21 cellular contexts compared by ENCODE assay signal in genomic region chr4:126955292-126956191, GRCh38.
DNase-seq lines count a peak whose midpoint lies in the region; ATAC-seq, FAIRE-seq and TF ChIP-seq lines count a peak whose summit lies in the region.
"Had no signal": no experiment of that assay in that cellular context is flagged by ENCODE, and none has a peak within 500 bp of the region (broad histone marks: within the 10 kb centered on the region; RNA-seq: fewer than 3 reads in every experiment).

No MANE protein-coding gene starts in this region.

- ATAC-seq in IMR-90 (ENCODE audit: low read depth) (no peak), K562 (peak; percentile 83), gastroesophageal sphincter (no peak)
- ATAC-seq: activated CD4-positive, CD25-positive, alpha-beta regulatory T cell treated with anti-CD3 and anti-CD28 coated beads, Interleukin-2, amount 50 U/mL, for 24 hours; GM12878; left lobe of liver had no signal

- no peak overlapping the region for H3K23ac ChIP-seq in IMR-90 (ENCODE audit: low read depth, low read length)

- H3K4me3 ChIP-seq in IMR-90 (ENCODE audit: insufficient read depth, low read depth, low read length) (no peak overlapping the region), K562 (peak overlapping the region; percentile 50), gastroesophageal sphincter (no peak overlapping the region)
- H3K4me3 ChIP-seq: colonic mucosa, GM12878, sigmoid colon had no signal

- H2BK15ac ChIP-seq in IMR-90 (ENCODE audit: low read depth, low read length): no peak overlapping the region

- H3K4me3 Mint-ChIP-seq in neural crest cell: no peak overlapping the region
- H3K4me3 Mint-ChIP-seq in T-helper 2 cell treated with Interferon-gamma antibody and Interleukin-4, amounts not matched to agents 5 μg/mL and 100 μg/mL, for 36 hours: no peak overlapping the region
- H3K4me3 Mint-ChIP-seq: nephron progenitor cell had no signal

- no peaks in the 10 kb centered on the region for H3K27me3 ChIP-seq in IMR-90 (ENCODE audit: control insufficient read depth, insufficient read depth, low read length)
- H3K27me3 ChIP-seq in K562 (ENCODE audit: control insufficient read depth in 2 of 2, insufficient read depth in 2 of 2, low read length in 2 of 2): no peaks in the 10 kb centered on the region
- H3K27me3 ChIP-seq in gastroesophageal sphincter: no peaks in the 10 kb centered on the region
- H3K27me3 ChIP-seq: colonic mucosa, sigmoid colon had no signal

- BruUV-seq in IMR-90 (replicated peaks; lab: Mats Ljungman, UMichigan) (no TSS peak), K562 (replicated peaks; lab: Mats Ljungman, UMichigan) (no TSS peak)

- no peak overlapping the region for H2AK9ac ChIP-seq in IMR-90 (replicated peaks; ENCODE audit: low read depth, low read length, poor library complexity)

- H3K27ac ChIP-seq in IMR-90 (ENCODE audit: insufficient read depth, low read length) (no peak overlapping the region), K562 (ENCODE audit: extremely low read depth, low read depth, low read length) (peak overlapping the region; percentile 72), gastroesophageal sphincter (no peak overlapping the region)
- H3K27ac ChIP-seq: C4-2B, colonic mucosa, sigmoid colon had no signal

- H3K36me3 ChIP-seq in IMR-90 (ENCODE audit: control insufficient read depth, insufficient read depth, low read length): no peaks in the 10 kb centered on the region
- H3K36me3 ChIP-seq in K562 (ENCODE audit: control insufficient read depth, insufficient read depth, low read length): peaks cover 9% of the 10 kb centered on the region; the same call in 1 of the 3 replicates
- no peaks in the 10 kb centered on the region for H3K36me3 ChIP-seq in gastroesophageal sphincter
- H3K36me3 ChIP-seq: colonic mucosa, sigmoid colon had no signal

- no peak overlapping the region for H3K4me2 ChIP-seq in IMR-90 (ENCODE audit: low read depth, low read length)
- H3K4me2 ChIP-seq in K562 (ENCODE audit: insufficient read depth, low read length): peak overlapping the region; percentile 96

- intact Hi-C loops in IMR-90 (cut with micrococcal nuclease) (loop anchor here (10.0 kb wide), 1 partner anchor 331 kb away; no protein-coding TSS in a partner anchor), K562 (cut with micrococcal nuclease) (loop anchor here (1.0 to 5.0 kb wide), 8 partner anchors 39 to 403 kb away; no protein-coding TSS in a partner anchor)

- 0 out of 2 replicates have a peak overlapping the region, but pooled peaks have one; percentile 30 for H3K4ac ChIP-seq in IMR-90 (ENCODE audit: low read depth, low read length)

- H4K20me1 ChIP-seq in IMR-90 (ENCODE audit: insufficient read depth, low read length) (no peaks in the 10 kb centered on the region), K562 (replicated peaks; ENCODE audit: control insufficient read depth, insufficient read depth, low read length) (no peaks in the 10 kb centered on the region)

- in situ Hi-C loops in IMR-90 (cut with MboI; ENCODE audit: low sequenced_read_pairs) (loop anchor here (10.0 kb wide), 1 partner anchor 331 kb away; no protein-coding TSS in a partner anchor), K562 (cut with MboI) (no loop called here), ACHN (cut with HindIII; ENCODE audit: low pct_ligation_motif_present, low pct_unique_long_range_greater_than_20kb, low sequenced_read_pairs) (no loop called here)

- H2BK20ac ChIP-seq in IMR-90 (ENCODE audit: low read depth, low read length): peak overlapping the region; percentile 49; the same call in 1 of the 2 replicates

- H3K27me3 Mint-ChIP-seq in neural crest cell (ENCODE audit: low read depth): no peaks in the 10 kb centered on the region
- no peaks in the 10 kb centered on the region for H3K27me3 Mint-ChIP-seq in T-helper 2 cell treated with Interferon-gamma antibody and Interleukin-4, amounts not matched to agents 5 μg/mL and 100 μg/mL, for 36 hours (ENCODE audit: low read depth)
- H3K27me3 Mint-ChIP-seq: progenitor cell of endocrine pancreas had no signal

- H3K36me3 Mint-ChIP-seq in neural crest cell (ENCODE audit: low read depth): no peaks in the 10 kb centered on the region
- no peaks in the 10 kb centered on the region for H3K36me3 Mint-ChIP-seq in T-helper 2 cell treated with Interferon-gamma antibody and Interleukin-4, amounts not matched to agents 5 μg/mL and 100 μg/mL, for 36 hours (ENCODE audit: low read depth)

- dilution Hi-C loops in IMR-90 (cut with HindIII; ENCODE audit: low sequenced_read_pairs, unreplicated experiment): no loop called here

- H3K56ac ChIP-seq in IMR-90 (ENCODE audit: extremely low read depth, insufficient read depth, low read length): no peak overlapping the region

- no peak for TF ChIP-seq RAD21 in IMR-90 (IDR thresholded peaks at IDR 0.05; ENCODE audit: low read length)
- TF ChIP-seq RAD21 in K562 (CRISPR knock-in tag; conservative IDR thresholded peaks at IDR 0.05 in 1 of 2, IDR thresholded peaks at IDR 0.05 in 1 of 2): no peak

- H3K9me3 Mint-ChIP-seq in neural crest cell: peaks cover 2% of the 10 kb centered on the region
- peaks cover 4% of the 10 kb centered on the region for H3K9me3 Mint-ChIP-seq in T-helper 2 cell treated with Interferon-gamma antibody and Interleukin-4, amounts not matched to agents 5 μg/mL and 100 μg/mL, for 36 hours
- H3K9me3 Mint-ChIP-seq: nephron progenitor cell had no signal

- WGBS in IMR-90 (ENCODE audit: extremely low coverage in 2 of 2, insufficient read length in 1 of 2), 2 experiments: 87% methylated on average over 6 of the region's 21 CpGs; no CpG with 5 or more reads in 1 of the 2 experiments
- WGBS in K562 (ENCODE audit: insufficient coverage, low coverage, missing lambda C conversion rate): 0% methylated on average over 17 of the region's 21 CpGs
- 90 to 95% methylated on average over 2 to 4 of the region's 21 CpGs for WGBS in gastroesophageal sphincter (ENCODE audit: low coverage in 1 of 2), 2 donors

- TF ChIP-seq POLR2A in IMR-90 (IDR thresholded peaks at IDR 0.05; ENCODE audit: low read depth, low read length) (no peak), K562 (conservative IDR thresholded peaks at IDR 0.05) (peak; percentile 100), gastroesophageal sphincter (IDR thresholded peaks at IDR 0.05) (no peak)

- peak overlapping the region; percentile 78 for H3K27ac Mint-ChIP-seq in neural crest cell (ENCODE audit: unreplicated experiment)
- no peak overlapping the region for H3K27ac Mint-ChIP-seq in T-helper 2 cell treated with Interferon-gamma antibody and Interleukin-4, amounts not matched to agents 5 μg/mL and 100 μg/mL, for 36 hours
- H3K27ac Mint-ChIP-seq: nephron progenitor cell had no signal

- H4K5ac ChIP-seq in IMR-90 (ENCODE audit: low read depth, low read length): no peak overlapping the region

- H2BK120ac ChIP-seq in IMR-90 (ENCODE audit: low read depth, low read length): peak overlapping the region; percentile 19; the same call in 1 of the 2 replicates

- no peaks in the 10 kb centered on the region for H3K9me1 ChIP-seq in IMR-90 (ENCODE audit: insufficient read depth, low read length)
- H3K9me1 ChIP-seq in K562 (ENCODE audit: control insufficient read depth, insufficient read depth, low read length): no peaks in the 10 kb centered on the region

- DNase-seq in ELF-1 (ENCODE audit: low read depth, low spot score) (peak; percentile 16), IMR-90 (no peak), K562 (ENCODE audit: extremely low read depth in 1 of 4, low spot score in 3 of 4) (peak; percentile 60 to 96 (median 72)), neural crest cell (ENCODE audit: low read depth, low spot score) (no peak), ACHN (no peak)
- no peak for DNase-seq in T-helper 2 cell treated with Interferon-gamma antibody and Interleukin-4, amounts not matched to agents 5 μg/mL and 100 μg/mL, for 36 hours (ENCODE audit: low spot score)
- DNase-seq: activated T-cell treated with anti-CD3 and anti-CD28 coated beads, Interleukin-2, amount 50 U/mL, for 1 hour; colonic mucosa; DMS 273 treated with DMSO at 0.1 percent for 48 hours; NCI-H1105 treated with DMSO at 0.1 percent for 48 hours; NCI-H524 treated with DMSO at 0.1 percent for 48 hours; nephron progenitor cell; RPMI8226; sigmoid colon; stimulated activated CD8-positive, alpha-beta memory T cell treated with anti-CD3 and anti-CD28 coated beads, Interleukin-4, amount 100 ng/mL, for 48 hours had no signal

- H2AFZ ChIP-seq in IMR-90 (replicated peaks; ENCODE audit: low read length, poor library complexity): peak overlapping the region; percentile 56
- peak overlapping the region; percentile 80 for H2AFZ ChIP-seq in K562 (ENCODE audit: low read depth, low read length)

- no peak overlapping the region for H2BK5ac ChIP-seq in IMR-90 (ENCODE audit: low read depth, low read length, poor library complexity, severe bottlenecking)

- no peak overlapping the region for H3K18ac ChIP-seq in IMR-90 (ENCODE audit: low read depth, low read length)

- H4K91ac ChIP-seq in IMR-90 (ENCODE audit: insufficient read depth, low read depth, low read length): 0 out of 2 replicates have a peak overlapping the region, but pooled peaks have one; percentile 9

- no peak overlapping the region for H2AK5ac ChIP-seq in IMR-90 (ENCODE audit: low read depth, low read length)

- TF ChIP-seq CTCF in IMR-90 (conservative IDR thresholded peaks at IDR 0.05; ENCODE audit: low read depth, low read length) (no peak), K562 (IDR thresholded peaks at IDR 0.05 in 2 of 3, conservative IDR thresholded peaks at IDR 0.05 in 1 of 3; ENCODE audit: insufficient read depth in 2 of 3, low read depth in 1 of 3, low read length in 3 of 3) (no peak), neural crest cell (conservative IDR thresholded peaks at IDR 0.05) (no peak), gastroesophageal sphincter (IDR thresholded peaks at IDR 0.05) (no peak)

- H3K4me1 ChIP-seq in IMR-90 (ENCODE audit: control insufficient read depth, insufficient read depth, low read length) (peaks cover 3% of the 10 kb centered on the region; the same call in 1 of the 2 replicates), K562 (replicated peaks in 1 of 2; ENCODE audit: control insufficient read depth in 2 of 2, insufficient read depth in 2 of 2, low read length in 2 of 2) (peaks cover 0 to 11% of the 10 kb centered on the region in 2 experiments; a peak in 1 of 5 replicates), gastroesophageal sphincter (no peaks in the 10 kb centered on the region)
- H3K4me1 ChIP-seq: colonic mucosa, sigmoid colon had no signal

- CTCF ChIA-PET in IMR-90 (lab: Yijun Ruan, JAX): no interaction called here
- CTCF ChIA-PET in K562 (lab: Yijun Ruan, JAX; ENCODE audit: low intra/inter-chr PET ratio): no interaction called here

- no peaks in the 10 kb centered on the region for H3K79me1 ChIP-seq in IMR-90 (ENCODE audit: low read depth in 1 of 2, low read length in 2 of 2)

- FAIRE-seq in K562 (lab: Jason Lieb, UNC): peak; percentile 95
- FAIRE-seq: GM12878 had no signal

- no peaks in the 10 kb centered on the region for H3K9me3 ChIP-seq in IMR-90 (ENCODE audit: control insufficient read depth, insufficient read depth, low read length)
- H3K9me3 ChIP-seq in K562 (replicated peaks; ENCODE audit: control insufficient read depth, insufficient read depth, low read depth, low read length): no peaks in the 10 kb centered on the region
- H3K9me3 ChIP-seq in gastroesophageal sphincter: no peaks in the 10 kb centered on the region
- H3K9me3 ChIP-seq: colonic mucosa had no signal

- peaks cover 73% of the 10 kb centered on the region for H3K79me2 ChIP-seq in K562 (ENCODE audit: control insufficient read depth, insufficient read depth, low read length)

- POLR2A ChIA-PET in IMR-90 (lab: Charles Lee; ENCODE audit: unreplicated experiment) (no interaction called here), K562 (lab: Yijun Ruan, JAX) (interaction anchor here (0.7 to 2.4 kb wide), 16 partner anchors 8 to 339 kb away, joined by 3 to 11 read pairs (median 4); no protein-coding TSS in a partner anchor)

- no peak overlapping the region for H4K8ac ChIP-seq in IMR-90 (ENCODE audit: low read depth in 2 of 2, low read length in 2 of 2)

- H3K4me1 Mint-ChIP-seq in neural crest cell: no peaks in the 10 kb centered on the region
- H3K4me1 Mint-ChIP-seq in T-helper 2 cell treated with Interferon-gamma antibody and Interleukin-4, amounts not matched to agents 5 μg/mL and 100 μg/mL, for 36 hours (ENCODE audit: low read depth): no peaks in the 10 kb centered on the region
- H3K4me1 Mint-ChIP-seq: nephron progenitor cell had no signal

- H3K9ac ChIP-seq in IMR-90 (ENCODE audit: low read depth, low read length): no peak overlapping the region
- H3K9ac ChIP-seq in K562 (ENCODE audit: insufficient read depth in 1 of 2, low read depth in 2 of 2, low read length in 2 of 2): peak overlapping the region; percentile 69 to 92

- TF ChIP-seq EP300 in K562 (IDR thresholded peaks at IDR 0.05; ENCODE audit: low read length): peak; percentile 47; the same call in 1 of the 2 replicates
- no peak for TF ChIP-seq EP300 in gastroesophageal sphincter (IDR thresholded peaks at IDR 0.05)

- H3K14ac ChIP-seq in IMR-90 (replicated peaks; ENCODE audit: low read depth, low read length): no peak overlapping the region; the same call in 1 of the 2 replicates

Comparison
In these comparisons a context has a peak if more than half of its experiments do, and no peak if none do; other contexts are left out.
1. DNase-seq: peak in ELF-1 (single experiment) and K562 (4 of 4); none in IMR-90 (single experiment), neural crest cell (single experiment), ACHN (single experiment) and T-helper 2 cell treated with Interferon-gamma antibody and Interleukin-4, amounts not matched to agents 5 μg/mL and 100 μg/mL, for 36 hours (single experiment).